Comparison of ENCODE assay signal across 1 cellular context in the genomic region with DNA sequence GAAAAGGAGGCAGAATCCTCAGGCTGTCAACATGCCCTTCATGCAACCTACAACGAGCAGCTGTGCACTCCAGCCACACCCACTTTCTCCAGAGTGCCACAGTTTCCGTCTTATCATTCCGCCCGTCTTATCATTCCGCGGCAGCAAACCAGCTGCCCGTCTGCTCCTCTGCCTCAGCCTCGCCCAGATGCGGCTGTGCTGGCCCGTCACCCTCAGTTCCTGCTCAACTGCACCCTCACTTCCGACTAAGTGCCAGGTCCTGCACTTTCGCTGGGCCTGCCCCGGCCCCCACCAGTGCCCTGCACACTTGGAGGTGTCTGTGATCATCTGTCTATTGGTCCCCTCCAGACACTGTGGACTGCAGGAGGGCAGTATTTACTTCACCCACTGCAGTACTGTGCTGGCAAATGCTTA.
TF ChIP-seq lines count a peak whose summit lies in the region.

No MANE protein-coding gene starts in this region.

TF ChIP-seq in K562, 482 proteins besides CTCF, POLR2A, EP300 and RAD21 (continued from another document and continues in another):
- TF ChIP-seq ZBTB11 (CRISPR knock-in tag; IDR thresholded peaks at IDR 0.05) (peak in 1 of 3 experiments; percentile 93; a peak in 2 of 6 replicates), TEAD1 (CRISPR knock-in tag; IDR thresholded peaks at IDR 0.05) (peak in 1 of 2 experiments; percentile 74; a peak in 2 of 4 replicates), CEBPB (tag; IDR thresholded peaks at IDR 0.05) (0 out of 2 replicates have a peak, but pooled peaks have one; percentile 5), CBFA2T3 (IDR thresholded peaks at IDR 0.05) (peak; percentile 100), EP400 (IDR thresholded peaks at IDR 0.05) (peak; percentile 61), GATAD2A (IDR thresholded peaks at IDR 0.05) (peak; percentile 98), ETS2 (tag; IDR thresholded peaks at IDR 0.05; ENCODE audit: borderline replicate concordance, poor library complexity, severe bottlenecking) (no peak), ZFPM2 (CRISPR knock-in tag; IDR thresholded peaks at IDR 0.05) (no peak), FOXK2 (conservative IDR thresholded peaks at IDR 0.05 in 1 of 2, IDR thresholded peaks at IDR 0.05 in 1 of 2; ENCODE audit: low read depth in 2 of 2) (peak; percentile 96 to 99), TCFL5 (CRISPR knock-in tag; conservative IDR thresholded peaks at IDR 0.05) (no peak), HLTF (IDR thresholded peaks at IDR 0.05) (peak; percentile 99), PRMT5 (CRISPR knock-in tag; IDR thresholded peaks at IDR 0.05) (no peak), ZNF584 (CRISPR knock-in tag; IDR thresholded peaks at IDR 0.05; ENCODE audit: low read depth) (peak; percentile 92), SIX5 (IDR thresholded peaks at IDR 0.05; ENCODE audit: borderline replicate concordance in 1 of 2, insufficient read depth in 1 of 2, low read depth in 1 of 2, low read length in 2 of 2) (no peak), XRCC3 (IDR thresholded peaks at IDR 0.05) (no peak), DIDO1 (tag; IDR thresholded peaks at IDR 0.05; ENCODE audit: low read depth) (peak; percentile 65; the same call in 1 of the 2 replicates), ZNF431 (CRISPR knock-in tag; IDR thresholded peaks at IDR 0.05) (no peak), TAF9B (IDR thresholded peaks at IDR 0.05; ENCODE audit: partially characterized antibody) (peak; percentile 94), KAT8 (IDR thresholded peaks at IDR 0.05; ENCODE audit: low read depth) (no peak), ARID2 (IDR thresholded peaks at IDR 0.05) (no peak), ZNF121 (CRISPR knock-in tag; conservative IDR thresholded peaks at IDR 0.05) (no peak), RBM14 (IDR thresholded peaks at IDR 0.05; ENCODE audit: borderline replicate concordance, insufficient read depth, low read depth, low read length) (no peak), ELF4 (CRISPR knock-in tag; IDR thresholded peaks at IDR 0.05) (no peak), ELK1 (CRISPR knock-in tag; IDR thresholded peaks at IDR 0.05) (no peak), MTA1 (IDR thresholded peaks at IDR 0.05; ENCODE audit: borderline replicate concordance) (peak; percentile 91), ZNF12 (CRISPR knock-in tag; IDR thresholded peaks at IDR 0.05) (no peak), CREB1 (IDR thresholded peaks at IDR 0.05) (peak; percentile 72), CREB1 (CRISPR knock-in tag; IDR thresholded peaks at IDR 0.05) (0 out of 2 replicates have a peak, but pooled peaks have one; percentile 51), THAP12 (CRISPR knock-in tag; IDR thresholded peaks at IDR 0.05) (no peak), TRIM28 (IDR thresholded peaks at IDR 0.05) (0 out of 2 replicates have a peak, but pooled peaks have one; percentile 57), FOXA3 (CRISPR knock-in tag; conservative IDR thresholded peaks at IDR 0.05 in 1 of 2, IDR thresholded peaks at IDR 0.05 in 1 of 2) (no peak; a peak in 2 of 4 replicates), ZNF24 (IDR thresholded peaks at IDR 0.05) (peak; percentile 81), TCF15 (CRISPR knock-in tag; IDR thresholded peaks at IDR 0.05) (no peak), MXD1 (CRISPR knock-in tag; IDR thresholded peaks at IDR 0.05; ENCODE audit: borderline replicate concordance, poor library complexity, severe bottlenecking) (no peak)
- TF ChIP-seq, protein P1, sequence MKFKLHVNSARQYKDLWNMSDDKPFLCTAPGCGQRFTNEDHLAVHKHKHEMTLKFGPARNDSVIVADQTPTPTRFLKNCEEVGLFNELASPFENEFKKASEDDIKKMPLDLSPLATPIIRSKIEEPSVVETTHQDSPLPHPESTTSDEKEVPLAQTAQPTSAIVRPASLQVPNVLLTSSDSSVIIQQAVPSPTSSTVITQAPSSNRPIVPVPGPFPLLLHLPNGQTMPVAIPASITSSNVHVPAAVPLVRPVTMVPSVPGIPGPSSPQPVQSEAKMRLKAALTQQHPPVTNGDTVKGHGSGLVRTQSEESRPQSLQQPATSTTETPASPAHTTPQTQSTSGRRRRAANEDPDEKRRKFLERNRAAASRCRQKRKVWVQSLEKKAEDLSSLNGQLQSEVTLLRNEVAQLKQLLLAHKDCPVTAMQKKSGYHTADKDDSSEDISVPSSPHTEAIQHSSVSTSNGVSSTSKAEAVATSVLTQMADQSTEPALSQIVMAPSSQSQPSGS (CRISPR knock-in tag; IDR thresholded peaks at IDR 0.05) = no peak
- TF ChIP-seq, protein P2, sequence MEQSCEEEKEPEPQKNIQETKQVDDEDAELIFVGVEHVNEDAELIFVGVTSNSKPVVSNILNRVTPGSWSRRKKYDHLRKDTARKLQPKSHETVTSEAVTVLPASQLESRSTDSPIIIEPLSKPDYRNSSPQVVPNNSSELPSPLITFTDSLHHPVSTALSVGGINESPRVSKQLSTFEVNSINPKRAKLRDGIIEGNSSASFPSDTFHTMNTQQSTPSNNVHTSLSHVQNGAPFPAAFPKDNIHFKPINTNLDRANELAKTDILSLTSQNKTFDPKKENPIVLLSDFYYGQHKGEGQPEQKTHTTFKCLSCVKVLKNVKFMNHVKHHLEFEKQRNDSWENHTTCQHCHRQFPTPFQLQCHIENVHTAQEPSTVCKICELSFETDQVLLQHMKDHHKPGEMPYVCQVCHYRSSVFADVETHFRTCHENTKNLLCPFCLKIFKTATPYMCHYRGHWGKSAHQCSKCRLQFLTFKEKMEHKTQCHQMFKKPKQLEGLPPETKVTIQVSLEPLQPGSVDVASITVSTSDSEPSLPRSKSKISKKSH (CRISPR knock-in tag; IDR thresholded peaks at IDR 0.05) = no peak
- TF ChIP-seq, protein P3, sequence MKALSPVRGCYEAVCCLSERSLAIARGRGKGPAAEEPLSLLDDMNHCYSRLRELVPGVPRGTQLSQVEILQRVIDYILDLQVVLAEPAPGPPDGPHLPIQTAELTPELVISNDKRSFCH (CRISPR knock-in tag; IDR thresholded peaks at IDR 0.05) = no peak
- TF ChIP-seq, protein P3 (tag; IDR thresholded peaks at IDR 0.05) = peak; percentile 87
- TF ChIP-seq, protein P4, sequence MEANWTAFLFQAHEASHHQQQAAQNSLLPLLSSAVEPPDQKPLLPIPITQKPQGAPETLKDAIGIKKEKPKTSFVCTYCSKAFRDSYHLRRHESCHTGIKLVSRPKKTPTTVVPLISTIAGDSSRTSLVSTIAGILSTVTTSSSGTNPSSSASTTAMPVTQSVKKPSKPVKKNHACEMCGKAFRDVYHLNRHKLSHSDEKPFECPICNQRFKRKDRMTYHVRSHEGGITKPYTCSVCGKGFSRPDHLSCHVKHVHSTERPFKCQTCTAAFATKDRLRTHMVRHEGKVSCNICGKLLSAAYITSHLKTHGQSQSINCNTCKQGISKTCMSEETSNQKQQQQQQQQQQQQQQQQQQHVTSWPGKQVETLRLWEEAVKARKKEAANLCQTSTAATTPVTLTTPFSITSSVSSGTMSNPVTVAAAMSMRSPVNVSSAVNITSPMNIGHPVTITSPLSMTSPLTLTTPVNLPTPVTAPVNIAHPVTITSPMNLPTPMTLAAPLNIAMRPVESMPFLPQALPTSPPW (CRISPR knock-in tag; IDR thresholded peaks at IDR 0.05) = peak; percentile 66; the same call in 1 of the 2 replicates
- TF ChIP-seq, protein P5, sequence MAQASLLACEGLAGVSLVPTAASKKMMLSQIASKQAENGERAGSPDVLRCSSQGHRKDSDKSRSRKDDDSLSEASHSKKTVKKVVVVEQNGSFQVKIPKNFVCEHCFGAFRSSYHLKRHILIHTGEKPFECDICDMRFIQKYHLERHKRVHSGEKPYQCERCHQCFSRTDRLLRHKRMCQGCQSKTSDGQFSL (CRISPR knock-in tag; IDR thresholded peaks at IDR 0.05) = no peak
- TF ChIP-seq, protein P5 (tag; IDR thresholded peaks at IDR 0.05) = no peak
- TF ChIP-seq, protein P6, sequence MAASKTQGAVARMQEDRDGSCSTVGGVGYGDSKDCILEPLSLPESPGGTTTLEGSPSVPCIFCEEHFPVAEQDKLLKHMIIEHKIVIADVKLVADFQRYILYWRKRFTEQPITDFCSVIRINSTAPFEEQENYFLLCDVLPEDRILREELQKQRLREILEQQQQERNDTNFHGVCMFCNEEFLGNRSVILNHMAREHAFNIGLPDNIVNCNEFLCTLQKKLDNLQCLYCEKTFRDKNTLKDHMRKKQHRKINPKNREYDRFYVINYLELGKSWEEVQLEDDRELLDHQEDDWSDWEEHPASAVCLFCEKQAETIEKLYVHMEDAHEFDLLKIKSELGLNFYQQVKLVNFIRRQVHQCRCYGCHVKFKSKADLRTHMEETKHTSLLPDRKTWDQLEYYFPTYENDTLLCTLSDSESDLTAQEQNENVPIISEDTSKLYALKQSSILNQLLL (CRISPR knock-in tag; IDR thresholded peaks at IDR 0.05; ENCODE audit: borderline replicate concordance) = no peak
- TF ChIP-seq, protein P7, sequence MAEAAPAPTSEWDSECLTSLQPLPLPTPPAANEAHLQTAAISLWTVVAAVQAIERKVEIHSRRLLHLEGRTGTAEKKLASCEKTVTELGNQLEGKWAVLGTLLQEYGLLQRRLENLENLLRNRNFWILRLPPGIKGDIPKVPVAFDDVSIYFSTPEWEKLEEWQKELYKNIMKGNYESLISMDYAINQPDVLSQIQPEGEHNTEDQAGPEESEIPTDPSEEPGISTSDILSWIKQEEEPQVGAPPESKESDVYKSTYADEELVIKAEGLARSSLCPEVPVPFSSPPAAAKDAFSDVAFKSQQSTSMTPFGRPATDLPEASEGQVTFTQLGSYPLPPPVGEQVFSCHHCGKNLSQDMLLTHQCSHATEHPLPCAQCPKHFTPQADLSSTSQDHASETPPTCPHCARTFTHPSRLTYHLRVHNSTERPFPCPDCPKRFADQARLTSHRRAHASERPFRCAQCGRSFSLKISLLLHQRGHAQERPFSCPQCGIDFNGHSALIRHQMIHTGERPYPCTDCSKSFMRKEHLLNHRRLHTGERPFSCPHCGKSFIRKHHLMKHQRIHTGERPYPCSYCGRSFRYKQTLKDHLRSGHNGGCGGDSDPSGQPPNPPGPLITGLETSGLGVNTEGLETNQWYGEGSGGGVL (CRISPR knock-in tag; IDR thresholded peaks at IDR 0.05) = no peak
